ENCODE assay signal across 9 cellular contexts in the genomic region with DNA sequence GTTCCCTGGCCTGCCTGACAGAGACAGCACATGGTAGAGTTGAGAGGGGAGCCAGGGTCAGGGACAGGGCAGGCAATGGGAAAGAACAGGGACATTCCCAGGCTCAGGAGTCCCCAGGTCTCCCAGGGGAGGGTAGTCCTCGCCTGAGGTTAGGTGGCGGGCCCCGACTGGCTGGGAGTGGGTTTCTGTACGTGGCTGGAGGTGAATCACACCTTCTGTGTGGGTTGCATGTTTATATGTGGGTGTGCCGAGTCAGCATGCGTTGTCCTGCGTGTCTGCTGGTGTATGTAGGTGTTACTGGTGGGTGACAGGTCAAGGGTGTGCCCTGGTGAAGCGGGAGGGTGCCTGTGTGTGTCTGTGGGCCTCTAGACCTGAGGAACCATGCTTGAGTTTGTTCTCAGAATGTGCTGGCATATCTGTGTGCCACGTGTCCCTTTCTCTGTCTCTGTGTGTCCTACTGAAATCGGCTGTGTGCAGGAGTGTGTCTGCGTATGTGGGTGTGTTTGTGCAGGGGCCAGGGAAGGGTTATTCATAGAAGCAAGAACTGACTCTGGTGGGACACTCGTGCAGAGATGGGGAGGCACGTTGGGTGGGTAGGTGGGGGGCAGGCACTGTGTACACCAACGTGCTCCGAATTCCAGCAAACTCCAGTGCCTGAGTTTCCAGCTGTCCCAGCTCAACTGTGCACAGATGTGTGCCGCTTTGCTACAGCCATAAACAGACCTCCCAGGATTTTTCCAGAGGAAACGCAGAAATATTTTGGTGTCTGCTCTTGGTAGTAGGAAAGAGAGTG. TPM values are rescaled to one million over a fixed set of nuclear protein-coding genes. Genes with fewer than 3 reads are reported as not detected.
DNase-seq lines count a peak whose midpoint lies in the region; ATAC-seq and TF ChIP-seq lines count a peak whose summit lies in the region.
"Had no signal": no experiment of that assay in that cellular context is flagged by ENCODE, and none has a peak within 500 bp of the region (broad histone marks: within the 10 kb centered on the region; RNA-seq: fewer than 3 reads in every experiment).

No MANE protein-coding gene starts in this region.

- peak; percentile 35 for DNase-seq in activated CD8-positive, alpha-beta T cell treated with anti-CD3 and anti-CD28 coated beads for 36 hours
- no peak for DNase-seq in activated CD8-positive, alpha-beta T cell treated with anti-CD3 and anti-CD28 coated beads, Interleukin-2, amount 10 ng/mL, durations not matched to agents 7 days and 5 days
- DNase-seq in SJCRH30 (peak; percentile 39 to 64), hepatocyte (ENCODE audit: low spot score) (peak; percentile 63), stomach (peak; percentile 50), GM19238 (ENCODE audit: insufficient read length, low spot score) (no peak), AML-193 (lab: John Stamatoyannopoulos, UW) (no peak), NCI-H1930 (lab: John Stamatoyannopoulos, UW) (no peak)

- no peaks in the 10 kb centered on the region for H3K36me3 ChIP-seq in SJCRH30
- no peaks in the 10 kb centered on the region for H3K36me3 ChIP-seq in hepatocyte (replicated peaks; ENCODE audit: insufficient read depth, low read depth)
- H3K36me3 ChIP-seq in stomach, result no peaks in the 10 kb centered on the region
- H3K36me3 ChIP-seq: BLaER1 had no signal

- H3K4me2 ChIP-seq in hepatocyte, result peak overlapping the region; percentile 66

- peaks cover 26% of the 10 kb centered on the region for H3K4me1 ChIP-seq in SJCRH30
- peaks cover 70% of the 10 kb centered on the region for H3K4me1 ChIP-seq in hepatocyte (ENCODE audit: insufficient read depth)
- peaks cover 37 to 61% (median 58%) of the 10 kb centered on the region in 4 donors for H3K4me1 ChIP-seq in stomach

- H3K36me3 Mint-ChIP-seq in activated CD8-positive, alpha-beta T cell treated with anti-CD3 and anti-CD28 coated beads for 36 hours (ENCODE audit: low read depth), result no peaks in the 10 kb centered on the region
- H3K36me3 Mint-ChIP-seq in activated CD8-positive, alpha-beta T cell treated with anti-CD3 and anti-CD28 coated beads, Interleukin-2, amount 10 ng/mL, durations not matched to agents 7 days and 5 days (ENCODE audit: low read depth), result no peaks in the 10 kb centered on the region

- intact Hi-C loops in activated CD8-positive, alpha-beta T cell treated with anti-CD3 and anti-CD28 coated beads for 36 hours (cut with micrococcal nuclease), result no loop called here
- intact Hi-C loops in stomach (cut with DNase I; ENCODE audit: low total_unique reads), result no loop called here

- H2AFZ ChIP-seq in hepatocyte, result no peak overlapping the region

- H3K27me3 ChIP-seq in SJCRH30, result no peaks in the 10 kb centered on the region
- no peaks in the 10 kb centered on the region for H3K27me3 ChIP-seq in hepatocyte
- H3K27me3 ChIP-seq in stomach, result no peaks in the 10 kb centered on the region
- H3K27me3 ChIP-seq: BLaER1 had no signal

- no peaks in the 10 kb centered on the region for H3K79me2 ChIP-seq in hepatocyte

- CTCF ChIA-PET in activated CD8-positive, alpha-beta T cell treated with anti-CD3 and anti-CD28 coated beads for 36 hours (lab: Charles Lee), result interaction anchor here (1.1 kb wide), 1 partner anchor 42 kb away, joined by 3 read pairs; no protein-coding TSS in a partner anchor
- CTCF ChIA-PET in activated CD8-positive, alpha-beta T cell treated with anti-CD3 and anti-CD28 coated beads, Interleukin-2, amount 10 ng/mL, durations not matched to agents 7 days and 5 days (lab: Charles Lee), result interaction anchor here (0.6 to 1.6 kb wide), 2 partner anchors 18 to 496 kb away, joined by 4 to 5 read pairs; no protein-coding TSS in a partner anchor

- H4K20me1 ChIP-seq in hepatocyte (ENCODE audit: insufficient read depth, poor library complexity, severe bottlenecking), result no peaks in the 10 kb centered on the region
- H4K20me1 ChIP-seq: BLaER1 had no signal

- H3K27ac ChIP-seq in SJCRH30, result peak overlapping the region; percentile 58
- H3K27ac ChIP-seq in hepatocyte, result peak overlapping the region; percentile 98
- peak overlapping the region; percentile 60 to 89 (median 74) for H3K27ac ChIP-seq in stomach
- H3K27ac ChIP-seq: BLaER1 had no signal

- H3K9me3 ChIP-seq in SJCRH30 (replicated peaks), result no peaks in the 10 kb centered on the region
- no peaks in the 10 kb centered on the region for H3K9me3 ChIP-seq in hepatocyte (ENCODE audit: low read depth)
- H3K9me3 ChIP-seq in stomach, result no peaks in the 10 kb centered on the region
- H3K9me3 ChIP-seq: BLaER1 had no signal

- no peak for TF ChIP-seq POLR2A in stomach (IDR thresholded peaks at IDR 0.05)

- H3K9me2 ChIP-seq in hepatocyte (replicated peaks; ENCODE audit: insufficient read depth), result no peaks in the 10 kb centered on the region

- peak; percentile 60 for ATAC-seq in activated CD8-positive, alpha-beta T cell treated with anti-CD3 and anti-CD28 coated beads for 36 hours
- ATAC-seq in activated CD8-positive, alpha-beta T cell treated with anti-CD3 and anti-CD28 coated beads, Interleukin-2, amount 10 ng/mL, durations not matched to agents 7 days and 5 days, result no peak

- TF ChIP-seq EP300 in stomach (IDR thresholded peaks at IDR 0.05), result no peak

- no peak for TF ChIP-seq CTCF in activated CD8-positive, alpha-beta T cell treated with anti-CD3 and anti-CD28 coated beads for 36 hours (IDR thresholded peaks at IDR 0.05)
- no peak for TF ChIP-seq CTCF in hepatocyte (IDR thresholded peaks at IDR 0.05; ENCODE audit: poor library complexity)
- no peak for TF ChIP-seq CTCF in stomach (IDR thresholded peaks at IDR 0.05)

- H3K4me3 ChIP-seq in SJCRH30 (no peak overlapping the region; the same call in 1 of the 2 replicates), hepatocyte (no peak overlapping the region), stomach (no peak overlapping the region)
- H3K4me3 ChIP-seq: BLaER1 had no signal

- H3K27ac Mint-ChIP-seq in activated CD8-positive, alpha-beta T cell treated with anti-CD3 and anti-CD28 coated beads for 36 hours, result no peak overlapping the region
- H3K27ac Mint-ChIP-seq in activated CD8-positive, alpha-beta T cell treated with anti-CD3 and anti-CD28 coated beads, Interleukin-2, amount 10 ng/mL, durations not matched to agents 7 days and 5 days, result no peak overlapping the region

- peaks cover 10% of the 10 kb centered on the region for H3K27me3 Mint-ChIP-seq in activated CD8-positive, alpha-beta T cell treated with anti-CD3 and anti-CD28 coated beads for 36 hours
- H3K27me3 Mint-ChIP-seq in activated CD8-positive, alpha-beta T cell treated with anti-CD3 and anti-CD28 coated beads, Interleukin-2, amount 10 ng/mL, durations not matched to agents 7 days and 5 days (ENCODE audit: low read depth), result peaks cover 10% of the 10 kb centered on the region

- no peak overlapping the region for H3K4me3 Mint-ChIP-seq in activated CD8-positive, alpha-beta T cell treated with anti-CD3 and anti-CD28 coated beads for 36 hours
- no peak overlapping the region for H3K4me3 Mint-ChIP-seq in activated CD8-positive, alpha-beta T cell treated with anti-CD3 and anti-CD28 coated beads, Interleukin-2, amount 10 ng/mL, durations not matched to agents 7 days and 5 days

- peaks cover 7% of the 10 kb centered on the region for H3K4me1 Mint-ChIP-seq in activated CD8-positive, alpha-beta T cell treated with anti-CD3 and anti-CD28 coated beads for 36 hours (ENCODE audit: low read depth)
- H3K4me1 Mint-ChIP-seq in activated CD8-positive, alpha-beta T cell treated with anti-CD3 and anti-CD28 coated beads, Interleukin-2, amount 10 ng/mL, durations not matched to agents 7 days and 5 days (ENCODE audit: low read depth), result no peaks in the 10 kb centered on the region

- WGBS in hepatocyte (ENCODE audit: low lambda C conversion rate, missing lambda C conversion rate), result 33% methylated on average over 17 of the region's 17 CpGs
- WGBS in stomach, 5 donors, result 30 to 45% (median 36%) methylated on average over 13 to 17 of the region's 17 CpGs

- POLR2A ChIA-PET in activated CD8-positive, alpha-beta T cell treated with anti-CD3 and anti-CD28 coated beads for 36 hours (lab: Charles Lee), result interaction anchor here (0.7 kb wide), 1 partner anchor 10 kb away, joined by 3 read pairs; no protein-coding TSS in a partner anchor
- POLR2A ChIA-PET in activated CD8-positive, alpha-beta T cell treated with anti-CD3 and anti-CD28 coated beads, Interleukin-2, amount 10 ng/mL, durations not matched to agents 7 days and 5 days (lab: Charles Lee), result no interaction called here

- no peaks in the 10 kb centered on the region for H3K9me3 Mint-ChIP-seq in activated CD8-positive, alpha-beta T cell treated with anti-CD3 and anti-CD28 coated beads for 36 hours
- H3K9me3 Mint-ChIP-seq in activated CD8-positive, alpha-beta T cell treated with anti-CD3 and anti-CD28 coated beads, Interleukin-2, amount 10 ng/mL, durations not matched to agents 7 days and 5 days (ENCODE audit: insufficient read depth), result no peaks in the 10 kb centered on the region

RNA-seq across cellular contexts. Expression of gene OAF, which starts 23.8 kb away (rescaled TPM):
- 1 to 10 TPM; 3.7 to 4.6 TPM for total RNA-seq in activated CD8-positive, alpha-beta T cell treated with anti-CD3 and anti-CD28 coated beads for 36 hours
- total RNA-seq in activated CD8-positive, alpha-beta T cell treated with anti-CD3 and anti-CD28 coated beads, Interleukin-2, amount 10 ng/mL, durations not matched to agents 7 days and 5 days, result 1 to 10 TPM; 5.3 TPM
- total RNA-seq in SJCRH30 (2014; rRNA removed; shearing (Covaris generic)), result 10.6 and 11.2 TPM in 2 replicates
- total RNA-seq in hepatocyte (63.9 and 72.4 TPM in 2 replicates), stomach (100 to 1,000 TPM in 2 of 5 donors, 10 to 100 TPM in 3; 23.3 to 380 (median 37.2) TPM)
- polyA plus RNA-seq in hepatocyte (73.0 and 102 TPM in 2 replicates), stomach (10 to 100 TPM; 17.1 to 30.5 (median 30.2) TPM)

RNA-seq across cellular contexts. Expression of gene TRIM29, which starts 49.1 kb away (rescaled TPM):
- not detected for total RNA-seq in activated CD8-positive, alpha-beta T cell treated with anti-CD3 and anti-CD28 coated beads for 36 hours
- total RNA-seq in activated CD8-positive, alpha-beta T cell treated with anti-CD3 and anti-CD28 coated beads, Interleukin-2, amount 10 ng/mL, durations not matched to agents 7 days and 5 days, result not detected
- not detected in 2 replicates for total RNA-seq in SJCRH30 (2014; rRNA removed; shearing (Covaris generic))
- total RNA-seq in hepatocyte (7.7 and 11.2 TPM in 2 replicates), stomach (10 to 100 TPM in 1 of 5 donors, 1 to 10 TPM in 2, not detected in 2; 2.0 to 57.8 (median 2.3) TPM)
- polyA plus RNA-seq in hepatocyte (8.5 and 9.4 TPM in 2 replicates), stomach (100 to 1,000 TPM in 1 of 3 donors, 1 to 10 TPM in 2; 1.4 to 287 (median 1.7) TPM)

RNA-seq across cellular contexts. Expression of gene POU2F3, which starts 52.9 kb away (rescaled TPM):
- total RNA-seq in activated CD8-positive, alpha-beta T cell treated with anti-CD3 and anti-CD28 coated beads for 36 hours, result not detected
- not detected for total RNA-seq in activated CD8-positive, alpha-beta T cell treated with anti-CD3 and anti-CD28 coated beads, Interleukin-2, amount 10 ng/mL, durations not matched to agents 7 days and 5 days
- not detected in 2 replicates for total RNA-seq in SJCRH30 (2014; rRNA removed; shearing (Covaris generic))
- total RNA-seq in hepatocyte (0.24 TPM in 1 of 2 replicates, not detected in the other), stomach (1 to 10 TPM in 2 of 5 donors, under 1 TPM in 1, not detected in 2; 0.18 to 1.9 (median 1.3) TPM)
- polyA plus RNA-seq in hepatocyte (0.21 TPM in 1 of 2 replicates, not detected in the other), stomach (1 to 10 TPM in 2 of 3 donors, under 1 TPM in 1; 0.75 to 1.5 (median 1.3) TPM)

Comparison
In these comparisons a context has a peak if more than half of its experiments do, and no peak if none do; other contexts are left out.
1. DNase-seq: peak in activated CD8-positive, alpha-beta T cell treated with anti-CD3 and anti-CD28 coated beads for 36 hours (single experiment), SJCRH30 (2 of 2), hepatocyte (single experiment) and stomach (single experiment); none in activated CD8-positive, alpha-beta T cell treated with anti-CD3 and anti-CD28 coated beads, Interleukin-2, amount 10 ng/mL, durations not matched to agents 7 days and 5 days (single experiment), GM19238 (single experiment), AML-193 (0 of 2) and NCI-H1930 (0 of 2).
2. Peak in every context shown above with its lines, with median percentiles within 50 percentile points of each other: H3K27ac ChIP-seq.